In the genomic region with DNA sequence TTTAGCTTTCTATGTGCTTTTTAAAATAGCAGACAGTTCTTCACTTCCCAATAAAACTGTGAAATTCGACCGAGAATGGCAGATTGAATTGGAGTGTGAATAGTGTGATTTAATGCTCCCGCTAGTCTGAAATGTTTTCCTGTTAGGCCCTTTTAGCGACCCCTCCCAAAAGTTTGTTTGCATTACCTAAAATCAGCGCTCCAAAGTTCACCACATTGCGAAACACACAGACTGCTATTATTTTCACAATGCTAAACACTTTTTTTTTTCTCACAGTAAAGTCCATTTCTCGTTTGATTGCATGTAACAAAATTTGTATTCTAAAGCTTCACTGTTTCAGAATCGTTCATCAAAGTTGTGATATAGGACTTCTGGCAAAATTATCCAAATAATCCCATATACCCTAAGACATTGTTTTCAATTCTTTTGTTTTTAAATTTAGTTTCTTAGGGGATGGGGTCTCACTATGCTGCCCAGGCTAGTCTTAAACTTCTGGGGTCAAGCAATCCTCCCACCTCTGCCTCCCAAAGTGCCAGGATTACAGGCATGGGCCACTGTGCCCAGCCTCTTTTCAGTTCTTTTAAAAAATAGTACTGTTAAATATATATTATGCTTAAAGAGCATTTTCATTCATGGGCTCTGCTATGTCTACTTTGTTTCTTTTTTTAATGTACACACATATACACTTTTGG, we compare ENCODE assay signal across 20 cellular contexts.
DNase-seq lines count a peak whose midpoint lies in the region; ATAC-seq, FAIRE-seq and TF ChIP-seq lines count a peak whose summit lies in the region.
"Had no signal": no experiment of that assay in that cellular context is flagged by ENCODE, and none has a peak within 500 bp of the region (broad histone marks: within the 10 kb centered on the region; RNA-seq: fewer than 3 reads in every experiment).

No MANE protein-coding gene starts in this region.

- peak overlapping the region; percentile 8 for H3K4me2 ChIP-seq in hepatocyte

- H3K27ac Mint-ChIP-seq in Caco-2 (ENCODE audit: unreplicated experiment), result no peak overlapping the region
- H3K27ac Mint-ChIP-seq: CD4-positive, CD25-positive, alpha-beta regulatory T cell; IgD-negative memory B cell had no signal

- CTCF ChIA-PET in Caco-2 (lab: Charles Lee), result no interaction called here

- no peaks in the 10 kb centered on the region for H3K79me2 ChIP-seq in hepatocyte

- H3K4me3 Mint-ChIP-seq in Caco-2 (ENCODE audit: unreplicated experiment), result peak overlapping the region; percentile 22
- H3K4me3 Mint-ChIP-seq: CD4-positive, CD25-positive, alpha-beta regulatory T cell; IgD-negative memory B cell had no signal

- no peak for ATAC-seq in GM21576 (IDR thresholded peaks at IDR 0.05; ENCODE audit: unreplicated experiment)
- no peak for ATAC-seq in left lung
- ATAC-seq: Panc1 had no signal

- DNase-seq in Caco-2 (peak; percentile 40 to 41), NCI-H69 (lab: John Stamatoyannopoulos, UW) (peak; percentile 43), hepatocyte (ENCODE audit: low spot score) (peak; percentile 11), mucosa of gallbladder (ENCODE audit: low spot score) (peak; percentile 20), HTR-8/SVneo (ENCODE audit: insufficient read length, low spot score) (no peak), left lung (no peak)
- DNase-seq in effector CD4-positive, alpha-beta T cell, result no peak
- DNase-seq: BE2C; CD4-positive, CD25-positive, alpha-beta regulatory T cell; COR-L47; DMS79; Karpas-422; NCI-H1436; NCI-H1930; NCI-H526 treated with DMSO at 0.1 percent for 48 hours had no signal

- no peak for FAIRE-seq in HTR-8/SVneo (lab: Jason Lieb, UNC)
- FAIRE-seq: GM12892 had no signal

- POLR2A ChIA-PET in Caco-2 (lab: Charles Lee), result no interaction called here

- peaks cover 3% of the 10 kb centered on the region; the same call in 1 of the 2 replicates for H3K9me3 ChIP-seq in Caco-2
- no peaks in the 10 kb centered on the region for H3K9me3 ChIP-seq in hepatocyte (ENCODE audit: low read depth)
- peaks cover 0 to under 1% of the 10 kb centered on the region in 2 donors for H3K9me3 ChIP-seq in left lung
- H3K9me3 ChIP-seq: BE2C, SJSA1 had no signal

- H3K4me3 ChIP-seq in Caco-2 (ENCODE audit: low read depth, low read length) (no peak overlapping the region), hepatocyte (no peak overlapping the region), left lung (no peak overlapping the region)
- H3K4me3 ChIP-seq: SJSA1 had no signal

- intact Hi-C loops in Caco-2 (cut with micrococcal nuclease; ENCODE audit: unreplicated experiment) (loop anchor here (1.0 kb wide), 1 partner anchor 29 kb away; no protein-coding TSS in a partner anchor), left lung (cut with DNase I) (no loop called here)

- WGBS in hepatocyte (ENCODE audit: low lambda C conversion rate, missing lambda C conversion rate), result 70% methylated on average over 8 of the region's 8 CpGs

- peaks cover 16% of the 10 kb centered on the region for H3K4me1 Mint-ChIP-seq in Caco-2 (ENCODE audit: low read depth, unreplicated experiment)
- H3K4me1 Mint-ChIP-seq: CD4-positive, CD25-positive, alpha-beta regulatory T cell; IgD-negative memory B cell had no signal

- H3K27me3 Mint-ChIP-seq in Caco-2 (ENCODE audit: insufficient read depth, unreplicated experiment), result no peaks in the 10 kb centered on the region
- H3K27me3 Mint-ChIP-seq: CD4-positive, CD25-positive, alpha-beta regulatory T cell had no signal

- no peaks in the 10 kb centered on the region for H4K20me1 ChIP-seq in hepatocyte (ENCODE audit: insufficient read depth, poor library complexity, severe bottlenecking)

- no peak for TF ChIP-seq CTCF in Caco-2 (IDR thresholded peaks at IDR 0.05; ENCODE audit: insufficient read depth in 1 of 2, low read depth in 1 of 2, low read length in 1 of 2, severe bottlenecking in 1 of 2, unreplicated experiment in 1 of 2)
- TF ChIP-seq CTCF in hepatocyte (IDR thresholded peaks at IDR 0.05; ENCODE audit: poor library complexity), result no peak
- TF ChIP-seq CTCF in left lung (IDR thresholded peaks at IDR 0.05), result no peak

- H3K4me1 ChIP-seq in Caco-2, result peaks cover 25% of the 10 kb centered on the region
- no peaks in the 10 kb centered on the region for H3K4me1 ChIP-seq in hepatocyte (ENCODE audit: insufficient read depth)
- H3K4me1 ChIP-seq in left lung, result no peaks in the 10 kb centered on the region
- H3K4me1 ChIP-seq: SJSA1 had no signal

- no peak overlapping the region for H3K27ac ChIP-seq in hepatocyte
- H3K27ac ChIP-seq in left lung, result no peak overlapping the region
- H3K27ac ChIP-seq: SJSA1 had no signal

- no TSS peak for BruUV-seq in Caco-2 (replicated peaks; lab: Mats Ljungman, UMichigan)

- no peak overlapping the region for H2AFZ ChIP-seq in hepatocyte

- H3K36me3 ChIP-seq in Caco-2 (ENCODE audit: control insufficient read depth, insufficient read depth, low read length) (no peaks in the 10 kb centered on the region), hepatocyte (replicated peaks; ENCODE audit: insufficient read depth, low read depth) (no peaks in the 10 kb centered on the region), left lung (no peaks in the 10 kb centered on the region)
- H3K36me3 ChIP-seq: SJSA1 had no signal

- no peaks in the 10 kb centered on the region for H3K9me2 ChIP-seq in hepatocyte (replicated peaks; ENCODE audit: insufficient read depth)

- H3K27me3 ChIP-seq in Caco-2 (replicated peaks; ENCODE audit: control insufficient read depth, insufficient read depth, low read length) (no peaks in the 10 kb centered on the region), hepatocyte (no peaks in the 10 kb centered on the region), left lung (no peaks in the 10 kb centered on the region)
- H3K27me3 ChIP-seq: BE2C had no signal

- H3K9me3 Mint-ChIP-seq in Caco-2 (ENCODE audit: unreplicated experiment), result no peaks in the 10 kb centered on the region

- no peaks in the 10 kb centered on the region for H3K36me3 Mint-ChIP-seq in Caco-2 (ENCODE audit: insufficient read depth, unreplicated experiment)
- H3K36me3 Mint-ChIP-seq: CD4-positive, CD25-positive, alpha-beta regulatory T cell; IgD-negative memory B cell had no signal

Comparison
In these comparisons a context has a peak if more than half of its experiments do, and no peak if none do; other contexts are left out.
1. DNase-seq: peak in Caco-2 (2 of 2), NCI-H69 (single experiment), hepatocyte (single experiment) and mucosa of gallbladder (single experiment); none in effector CD4-positive, alpha-beta T cell (single experiment), HTR-8/SVneo (single experiment) and left lung (0 of 2).